ENCODE assay signal across 2 cellular contexts in genomic region chr5:149157330-149157729, GRCh38.
TF ChIP-seq lines count a peak whose summit lies in the region.

No MANE protein-coding gene starts in this region.

TF ChIP-seq in IMR-90, 13 proteins besides CTCF, POLR2A, EP300 and RAD21:
- TF ChIP-seq MAFK (IDR thresholded peaks at IDR 0.05; ENCODE audit: low read depth, low read length) = peak; percentile 51; the same call in 1 of the 2 replicates
- no peak for TF ChIP-seq CEBPB (IDR thresholded peaks at IDR 0.05; ENCODE audit: low read depth, low read length)

TF ChIP-seq in H1, 55 proteins besides CTCF, POLR2A, EP300 and RAD21:
- TF ChIP-seq RFX5 (IDR thresholded peaks at IDR 0.05; ENCODE audit: borderline replicate concordance, low read depth, low read length) (no peak), SP1 (IDR thresholded peaks at IDR 0.05; ENCODE audit: low read depth, low read length) (no peak), BCL11A (IDR thresholded peaks at IDR 0.05; ENCODE audit: low read depth in 2 of 2, low read length in 2 of 2) (no peak), JUN (IDR thresholded peaks at IDR 0.05; ENCODE audit: low read depth, low read length) (no peak), TBP (IDR thresholded peaks at IDR 0.05; ENCODE audit: low read depth, low read length) (no peak), HDAC6 (IDR thresholded peaks at IDR 0.05; ENCODE audit: low read depth, low read length) (no peak), SIX5 (IDR thresholded peaks at IDR 0.05; ENCODE audit: low read depth, low read length) (no peak), ASH2L (IDR thresholded peaks at IDR 0.05; ENCODE audit: low read length) (no peak)
TF ChIP-seq in H1: peak in this region for 0.
